1 cellular context compared by ENCODE assay signal in the genomic region with DNA sequence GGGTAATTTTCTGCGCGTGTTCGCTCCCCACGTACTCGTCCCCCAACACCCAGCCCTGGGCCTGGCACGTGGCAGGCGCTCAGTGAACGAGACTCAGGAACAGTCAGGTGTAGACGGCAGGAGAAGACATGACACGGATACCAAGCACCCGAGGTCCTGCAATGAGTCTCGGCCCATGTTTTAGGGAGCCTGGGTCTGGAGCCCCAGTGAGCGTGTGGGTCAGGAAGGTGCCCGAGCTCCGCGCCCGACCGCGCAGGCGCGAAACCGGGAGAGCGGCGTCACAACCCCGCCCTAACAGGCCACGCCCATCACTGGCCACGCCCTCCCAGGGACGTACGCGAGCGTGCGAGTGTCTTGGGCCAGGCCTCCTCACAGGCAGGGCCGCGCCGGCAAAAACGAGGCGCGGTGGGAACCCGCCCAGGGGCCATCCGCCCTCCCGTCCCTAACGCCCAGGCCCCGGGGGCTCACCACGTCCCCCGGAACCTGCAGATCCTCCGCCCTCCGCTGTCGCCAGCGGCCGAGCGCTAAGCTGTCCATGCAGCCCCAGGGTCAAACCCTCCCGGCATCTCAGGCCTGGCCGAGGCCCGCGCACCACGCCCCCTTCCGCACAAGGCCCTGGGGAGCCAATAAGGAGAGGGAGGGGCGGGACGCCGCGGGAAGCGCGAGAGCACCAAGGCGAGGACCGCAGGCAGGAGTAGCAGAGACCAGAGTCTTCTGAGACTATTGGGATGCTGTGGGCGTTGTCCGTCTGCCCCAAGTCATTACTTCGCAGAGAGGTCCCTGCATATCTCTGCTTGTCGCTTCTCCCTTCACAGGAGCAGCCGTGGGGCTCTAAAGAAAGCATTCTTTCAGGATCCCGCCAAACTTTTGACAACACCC.
A peak's percentile ranks its signal among the peaks of the same experiment; 100 is the strongest.
TF ChIP-seq lines count a peak whose summit lies in the region.

C10orf143 (minus strand) TSS at position 595 of the 879 bp plus-strand sequence; CDS start at position 537, 58 bp downstream.

TF ChIP-seq in SK-N-SH, 30 proteins besides CTCF, POLR2A, EP300 and RAD21 (continued from another document):
- TF ChIP-seq REST (IDR thresholded peaks at IDR 0.05; ENCODE audit: low read depth, low read length): no peak
- no peak for TF ChIP-seq IRF3 (IDR thresholded peaks at IDR 0.05; ENCODE audit: low read depth, low read length)
- TF ChIP-seq MXI1 (IDR thresholded peaks at IDR 0.05; ENCODE audit: low read depth, low read length): peak; percentile 84
- peak; percentile 27; the same call in 1 of the 2 replicates for TF ChIP-seq TEAD4 (IDR thresholded peaks at IDR 0.05; ENCODE audit: borderline replicate concordance, insufficient read depth)
- no peak for TF ChIP-seq EZH2phosphoT487 (IDR thresholded peaks at IDR 0.05; ENCODE audit: borderline replicate concordance, low read depth)
- peak; percentile 18; the same call in 1 of the 2 replicates for TF ChIP-seq TAF1 (IDR thresholded peaks at IDR 0.05; ENCODE audit: borderline replicate concordance, low read depth, low read length)
- TF ChIP-seq, protein P1, sequence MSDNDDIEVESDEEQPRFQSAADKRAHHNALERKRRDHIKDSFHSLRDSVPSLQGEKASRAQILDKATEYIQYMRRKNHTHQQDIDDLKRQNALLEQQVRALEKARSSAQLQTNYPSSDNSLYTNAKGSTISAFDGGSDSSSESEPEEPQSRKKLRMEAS (IDR thresholded peaks at IDR 0.05; ENCODE audit: low read depth): peak; percentile 91
- no peak for TF ChIP-seq MEF2A (IDR thresholded peaks at IDR 0.05; ENCODE audit: borderline replicate concordance, low read depth)
- peak; percentile 33; the same call in 1 of the 2 replicates for TF ChIP-seq GABPA (IDR thresholded peaks at IDR 0.05; ENCODE audit: low read depth)
- peak; percentile 50; the same call in 1 of the 2 replicates for TF ChIP-seq NRF1 (IDR thresholded peaks at IDR 0.05; ENCODE audit: low read depth, low read length)
- 0 out of 2 replicates have a peak, but pooled peaks have one; percentile 3 for TF ChIP-seq RCOR1 (IDR thresholded peaks at IDR 0.05; ENCODE audit: low read length)
- TF ChIP-seq GATA2 (CRISPR knock-in tag; IDR thresholded peaks at IDR 0.05): no peak
- TF ChIP-seq, protein P2, sequence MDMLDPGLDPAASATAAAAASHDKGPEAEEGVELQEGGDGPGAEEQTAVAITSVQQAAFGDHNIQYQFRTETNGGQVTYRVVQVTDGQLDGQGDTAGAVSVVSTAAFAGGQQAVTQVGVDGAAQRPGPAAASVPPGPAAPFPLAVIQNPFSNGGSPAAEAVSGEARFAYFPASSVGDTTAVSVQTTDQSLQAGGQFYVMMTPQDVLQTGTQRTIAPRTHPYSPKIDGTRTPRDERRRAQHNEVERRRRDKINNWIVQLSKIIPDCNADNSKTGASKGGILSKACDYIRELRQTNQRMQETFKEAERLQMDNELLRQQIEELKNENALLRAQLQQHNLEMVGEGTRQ (IDR thresholded peaks at IDR 0.05; ENCODE audit: borderline replicate concordance, low read depth, low read length): no peak
- TF ChIP-seq ELF1 (IDR thresholded peaks at IDR 0.05): no peak
- TF ChIP-seq NFIC (IDR thresholded peaks at IDR 0.05; ENCODE audit: borderline replicate concordance): no peak
- TF ChIP-seq RFX5 (IDR thresholded peaks at IDR 0.05; ENCODE audit: low read length): no peak
- TF ChIP-seq FOXM1 (IDR thresholded peaks at IDR 0.05; ENCODE audit: low read depth): no peak
- peak; percentile 96 for TF ChIP-seq ZBTB33 (IDR thresholded peaks at IDR 0.05; ENCODE audit: borderline replicate concordance, low read depth)
TF ChIP-seq in SK-N-SH: peak in this region for 12.
